ENCODE assay signal across 8 cellular contexts in the genomic region with DNA sequence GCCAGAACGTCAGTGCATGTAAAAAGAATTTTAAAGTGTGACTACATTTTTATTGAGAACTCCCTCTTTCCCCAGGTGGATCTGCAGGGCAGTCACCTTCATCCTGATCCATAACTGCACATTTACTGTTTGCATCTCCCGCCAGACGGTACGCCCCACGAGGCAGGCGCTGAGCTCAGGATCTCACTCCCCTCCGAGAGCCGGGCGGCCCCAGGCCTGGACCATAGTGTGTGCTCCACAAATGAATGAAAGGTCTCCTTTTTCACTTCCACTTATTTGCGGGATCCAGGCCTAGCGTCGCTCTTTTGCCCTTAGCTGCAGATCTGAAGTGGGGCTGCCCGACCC. TPM values are rescaled to one million over a fixed set of nuclear protein-coding genes. Genes with fewer than 3 reads are reported as not detected.
DNase-seq lines count a peak whose midpoint lies in the region; ATAC-seq, FAIRE-seq and TF ChIP-seq lines count a peak whose summit lies in the region.

No MANE protein-coding gene starts in this region.

- no peaks in the 10 kb centered on the region for H3K9me3 Mint-ChIP-seq in activated CD4-positive, alpha-beta T cell treated with anti-CD3 and anti-CD28 coated beads for 36 hours (ENCODE audit: low read depth)
- no peaks in the 10 kb centered on the region for H3K9me3 Mint-ChIP-seq in activated T-cell treated with anti-CD3 and anti-CD28 coated beads, Interleukin-2, amount 50 U/mL, for 72 hours

- no peaks in the 10 kb centered on the region for H3K27me3 Mint-ChIP-seq in activated CD4-positive, alpha-beta T cell treated with anti-CD3 and anti-CD28 coated beads for 36 hours
- H3K27me3 Mint-ChIP-seq in activated T-cell treated with anti-CD3 and anti-CD28 coated beads, Interleukin-2, amount 50 U/mL, for 72 hours (ENCODE audit: low read depth), result no peaks in the 10 kb centered on the region

- no peaks in the 10 kb centered on the region for H3K9me3 ChIP-seq in MM.1S (replicated peaks; ENCODE audit: insufficient read depth, low read length)
- no peaks in the 10 kb centered on the region for H3K9me3 ChIP-seq in gastroesophageal sphincter
- no peaks in the 10 kb centered on the region for H3K9me3 ChIP-seq in pancreas

- TF ChIP-seq POLR2A in gastroesophageal sphincter (IDR thresholded peaks at IDR 0.05), result no peak

- peak overlapping the region; percentile 88 for H2AFZ ChIP-seq in MM.1S (ENCODE audit: low read length)

- DNase-seq in activated CD4-positive, alpha-beta T cell treated with anti-CD3 and anti-CD28 coated beads for 36 hours, result peak; percentile 61
- DNase-seq in activated CD4-positive, alpha-beta T cell treated with anti-CD3 and anti-CD28 coated beads for 1 hour, result no peak
- no peak for DNase-seq in HFF-Myc (ENCODE audit: extremely low read depth, low read depth)
- DNase-seq in MM.1S, result peak; percentile 28
- peak; percentile 20 to 21 for DNase-seq in activated T-cell treated with anti-CD3 and anti-CD28 coated beads, Interleukin-2, amount 50 U/mL, for 72 hours
- DNase-seq in pancreas, result peak in 3 of 6 donors; percentile 27 to 61 (median 32)
- DNase-seq in inferior parietal cortex (ENCODE audit: extremely low spot score), result no peak

- peaks cover 39% of the 10 kb centered on the region for H3K4me1 Mint-ChIP-seq in activated CD4-positive, alpha-beta T cell treated with anti-CD3 and anti-CD28 coated beads for 36 hours
- H3K4me1 Mint-ChIP-seq in activated T-cell treated with anti-CD3 and anti-CD28 coated beads, Interleukin-2, amount 50 U/mL, for 72 hours (ENCODE audit: low read depth), result peaks cover 61% of the 10 kb centered on the region

- H3K4me3 Mint-ChIP-seq in activated CD4-positive, alpha-beta T cell treated with anti-CD3 and anti-CD28 coated beads for 36 hours, result peak overlapping the region; percentile 82
- peak overlapping the region; percentile 94 for H3K4me3 Mint-ChIP-seq in activated T-cell treated with anti-CD3 and anti-CD28 coated beads, Interleukin-2, amount 50 U/mL, for 72 hours

- POLR2A ChIA-PET in activated CD4-positive, alpha-beta T cell treated with anti-CD3 and anti-CD28 coated beads for 36 hours (lab: Charles Lee), result no interaction called here

- ATAC-seq in activated CD4-positive, alpha-beta T cell treated with anti-CD3 and anti-CD28 coated beads for 36 hours, result peak; percentile 37
- ATAC-seq in activated T-cell treated with anti-CD3 and anti-CD28 coated beads, Interleukin-2, amount 50 U/mL, for 72 hours (replicated peaks in 1 of 2), result peak; percentile 30 to 40
- ATAC-seq in gastroesophageal sphincter (peak; percentile 29), pancreas (peak; percentile 39 to 67 (median 54))

- intact Hi-C loops in activated CD4-positive, alpha-beta T cell treated with anti-CD3 and anti-CD28 coated beads for 36 hours (cut with DNase I, micrococcal nuclease), result loop anchor here in 1 of 2 experiments (5.0 to 10.0 kb wide), 2 partner anchors 743 to 1056 kb away; a partner anchor contains a TSS
- intact Hi-C loops in pancreas (cut with DNase I), result no loop called here

- H3K27ac ChIP-seq in MM.1S (ENCODE audit: low read length) (peak overlapping the region; percentile 67; the same call in 1 of the 2 replicates), gastroesophageal sphincter (peak overlapping the region; percentile 13 to 83 (median 82)), pancreas (peak overlapping the region in 3 of 4 donors; percentile 30 to 59 (median 55))

- H3K4me3 ChIP-seq in HFF-Myc (replicated peaks; ENCODE audit: low read depth, low read length), result peak overlapping the region; percentile 94
- peak overlapping the region; percentile 94 for H3K4me3 ChIP-seq in MM.1S (ENCODE audit: low read length)
- H3K4me3 ChIP-seq in gastroesophageal sphincter, result peak overlapping the region; percentile 84 to 85
- peak overlapping the region; percentile 58 to 83 (median 68) for H3K4me3 ChIP-seq in pancreas

- no peak for FAIRE-seq in pancreas (lab: Jason Lieb, UNC)

- H3K9me2 ChIP-seq in MM.1S (replicated peaks; ENCODE audit: insufficient read depth, low read length), result no peaks in the 10 kb centered on the region

- 0% methylated on average over 9 of the region's 13 CpGs for WGBS in gastroesophageal sphincter (ENCODE audit: low coverage in 1 of 2), 2 donors
- 0 to 1% methylated on average over 13 of the region's 13 CpGs for WGBS in pancreas, 2 donors

- peaks cover 7% of the 10 kb centered on the region; the same call in 1 of the 2 replicates for H3F3A ChIP-seq in MM.1S (ENCODE audit: insufficient read depth, low read length)

- TF ChIP-seq EP300 in gastroesophageal sphincter (IDR thresholded peaks at IDR 0.05), result no peak

- H4K20me1 ChIP-seq in MM.1S (ENCODE audit: insufficient read depth, low read length), result no peaks in the 10 kb centered on the region

- H3K4me1 ChIP-seq in MM.1S (ENCODE audit: low read length), result peaks cover 20% of the 10 kb centered on the region
- H3K4me1 ChIP-seq in gastroesophageal sphincter, result peaks cover 13 to 39% (median 18%) of the 10 kb centered on the region in 3 donors
- peaks cover 4 to 11% (median 6%) of the 10 kb centered on the region in 3 donors for H3K4me1 ChIP-seq in pancreas

- H3K36me3 ChIP-seq in MM.1S (replicated peaks; ENCODE audit: insufficient read depth, low read length), result no peaks in the 10 kb centered on the region; the same call in 1 of the 2 replicates
- peaks cover 0 to 56% of the 10 kb centered on the region in 2 donors for H3K36me3 ChIP-seq in gastroesophageal sphincter
- H3K36me3 ChIP-seq in pancreas, result peaks cover 0 to 6% (median 6%) of the 10 kb centered on the region in 3 donors

- peak overlapping the region; percentile 78 for H3K4me2 ChIP-seq in MM.1S (ENCODE audit: low read depth, low read length)

- H3K79me2 ChIP-seq in MM.1S (ENCODE audit: low read length), result peaks cover 65% of the 10 kb centered on the region

- H3K27me3 ChIP-seq in MM.1S (replicated peaks; ENCODE audit: insufficient read depth, low read length), result no peaks in the 10 kb centered on the region
- no peaks in the 10 kb centered on the region for H3K27me3 ChIP-seq in gastroesophageal sphincter
- H3K27me3 ChIP-seq in pancreas, result no peaks in the 10 kb centered on the region

- H3K9ac ChIP-seq in MM.1S (ENCODE audit: low read length), result peak overlapping the region; percentile 81

- no peak for TF ChIP-seq CTCF in HFF-Myc (IDR thresholded peaks at IDR 0.05; ENCODE audit: low read depth, low read length, missing control alignments)
- no peak for TF ChIP-seq CTCF in MM.1S (IDR thresholded peaks at IDR 0.05; ENCODE audit: low read length)
- no peak for TF ChIP-seq CTCF in gastroesophageal sphincter (IDR thresholded peaks at IDR 0.05)
- no peak for TF ChIP-seq CTCF in pancreas (IDR thresholded peaks at IDR 0.05)

- H3K27ac Mint-ChIP-seq in activated CD4-positive, alpha-beta T cell treated with anti-CD3 and anti-CD28 coated beads for 36 hours, result peak overlapping the region; percentile 80
- peak overlapping the region; percentile 99 for H3K27ac Mint-ChIP-seq in activated T-cell treated with anti-CD3 and anti-CD28 coated beads, Interleukin-2, amount 50 U/mL, for 72 hours

- CTCF ChIA-PET in activated CD4-positive, alpha-beta T cell treated with anti-CD3 and anti-CD28 coated beads for 36 hours (lab: Charles Lee), result interaction anchor here (0.7 to 1.8 kb wide), 6 partner anchors 10 to 561 kb away, joined by 3 to 9 read pairs (median 4); no protein-coding TSS in a partner anchor

- peaks cover 44% of the 10 kb centered on the region for H3K36me3 Mint-ChIP-seq in activated CD4-positive, alpha-beta T cell treated with anti-CD3 and anti-CD28 coated beads for 36 hours (ENCODE audit: low read depth)
- H3K36me3 Mint-ChIP-seq in activated T-cell treated with anti-CD3 and anti-CD28 coated beads, Interleukin-2, amount 50 U/mL, for 72 hours (ENCODE audit: insufficient read depth in 2 of 2), result peaks cover 9 to 16% of the 10 kb centered on the region in 2 donors

RNA-seq across cellular contexts. Expression of a gene that starts 0.4 kb away (rescaled TPM):
- total RNA-seq in activated CD4-positive, alpha-beta T cell treated with anti-CD3 and anti-CD28 coated beads for 36 hours, result 10 to 100 TPM; 84.3 to 94.4 TPM
- total RNA-seq in activated T-cell treated with anti-CD3 and anti-CD28 coated beads, Interleukin-2, amount 50 U/mL, for 72 hours, result 10 to 100 TPM; 74.5 to 88.3 TPM
- total RNA-seq in gastroesophageal sphincter (10 to 100 TPM; 22.4 to 38.0 (median 36.4) TPM), pancreas (10 to 100 TPM; 19.0 to 42.8 (median 22.9) TPM)
- 10 to 100 TPM; 33.6 to 79.0 TPM for polyA plus RNA-seq in pancreas

RNA-seq across cellular contexts. Expression of a gene that starts 0.6 kb away (rescaled TPM):
- 10 to 100 TPM; 25.2 to 30.6 TPM for total RNA-seq in activated CD4-positive, alpha-beta T cell treated with anti-CD3 and anti-CD28 coated beads for 36 hours
- 10 to 100 TPM; 31.3 to 35.0 TPM for total RNA-seq in activated T-cell treated with anti-CD3 and anti-CD28 coated beads, Interleukin-2, amount 50 U/mL, for 72 hours
- total RNA-seq in gastroesophageal sphincter, result 10 to 100 TPM; 16.8 to 19.9 (median 17.9) TPM
- total RNA-seq in pancreas, result 10 to 100 TPM in 4 of 6 donors, 1 to 10 TPM in 2; 8.5 to 14.6 (median 11.0) TPM
- 1 to 10 TPM; 4.8 to 7.2 TPM for polyA plus RNA-seq in pancreas

Comparison
In these comparisons a context has a peak if more than half of its experiments do, and no peak if none do; other contexts are left out.
1. DNase-seq: peak in activated CD4-positive, alpha-beta T cell treated with anti-CD3 and anti-CD28 coated beads for 36 hours (single experiment), MM.1S (single experiment) and activated T-cell treated with anti-CD3 and anti-CD28 coated beads, Interleukin-2, amount 50 U/mL, for 72 hours (2 of 2); none in activated CD4-positive, alpha-beta T cell treated with anti-CD3 and anti-CD28 coated beads for 1 hour (single experiment), HFF-Myc (single experiment) and inferior parietal cortex (single experiment).
2. Peak in every context shown above with its lines, with median percentiles within 50 percentile points of each other: ATAC-seq, H3K4me3 ChIP-seq and H3K27ac ChIP-seq.